Comparison of ENCODE assay signal across 1 cellular context in genomic region chr6:89536230-89536629, GRCh38.
TF ChIP-seq lines count a peak whose summit lies in the region.

No MANE protein-coding gene starts in this region.

TF ChIP-seq in H1, 55 proteins besides CTCF, POLR2A, EP300 and RAD21:
- TF ChIP-seq MAX (IDR thresholded peaks at IDR 0.05) = peak; percentile 38; the same call in 1 of the 2 replicates
- TF ChIP-seq CHD7 (IDR thresholded peaks at IDR 0.05; ENCODE audit: insufficient replicate concordance, low read length) = no peak
